Comparison of ENCODE assay signal across 9 cellular contexts in genomic region chr3:45123030-45123429, GRCh38. TPM values are rescaled to one million over a fixed set of nuclear protein-coding genes. Genes with fewer than 3 reads are reported as not detected.
DNase-seq lines count a peak whose midpoint lies in the region; ATAC-seq and TF ChIP-seq lines count a peak whose summit lies in the region.
"Had no signal": no experiment of that assay in that cellular context is flagged by ENCODE, and none has a peak within 500 bp of the region (broad histone marks: within the 10 kb centered on the region; RNA-seq: fewer than 3 reads in every experiment).

No MANE protein-coding gene starts in this region.

- 36 to 38% methylated on average over 4 to 5 of the region's 5 CpGs for WGBS in transverse colon (ENCODE audit: low coverage in 1 of 2), 2 donors

- H3K9me3 Mint-ChIP-seq in MCF 10A (ENCODE audit: unreplicated experiment) = no peaks in the 10 kb centered on the region
- H3K9me3 Mint-ChIP-seq in stimulated activated memory B cell treated with anti-CD40 and anti-IgM and Interleukin-4, amounts not matched to agents 10 μg/mL and 1 μg/mL and 100 μg/mL, for 72 hours = no peaks in the 10 kb centered on the region
- H3K9me3 Mint-ChIP-seq: CD4-positive, CD25-positive, alpha-beta regulatory T cell had no signal

- peaks cover 14% of the 10 kb centered on the region for H3K36me3 Mint-ChIP-seq in MCF 10A (ENCODE audit: insufficient read depth, unreplicated experiment)
- no peaks in the 10 kb centered on the region for H3K36me3 Mint-ChIP-seq in stimulated activated memory B cell treated with anti-CD40 and anti-IgM and Interleukin-4, amounts not matched to agents 10 μg/mL and 1 μg/mL and 100 μg/mL, for 72 hours

- peaks cover 64% of the 10 kb centered on the region for H3K4me1 Mint-ChIP-seq in MCF 10A (ENCODE audit: insufficient read depth, unreplicated experiment)
- H3K4me1 Mint-ChIP-seq in stimulated activated memory B cell treated with anti-CD40 and anti-IgM and Interleukin-4, amounts not matched to agents 10 μg/mL and 1 μg/mL and 100 μg/mL, for 72 hours = no peaks in the 10 kb centered on the region

- H3K27ac Mint-ChIP-seq in MCF 10A (ENCODE audit: low read depth, unreplicated experiment) = peak overlapping the region; percentile 80
- no peak overlapping the region for H3K27ac Mint-ChIP-seq in stimulated activated memory B cell treated with anti-CD40 and anti-IgM and Interleukin-4, amounts not matched to agents 10 μg/mL and 1 μg/mL and 100 μg/mL, for 72 hours

- H3K4me3 Mint-ChIP-seq in MCF 10A (ENCODE audit: unreplicated experiment) = peak overlapping the region; percentile 19
- H3K4me3 Mint-ChIP-seq in stimulated activated memory B cell treated with anti-CD40 and anti-IgM and Interleukin-4, amounts not matched to agents 10 μg/mL and 1 μg/mL and 100 μg/mL, for 72 hours = no peak overlapping the region
- H3K4me3 Mint-ChIP-seq: CD4-positive, CD25-positive, alpha-beta regulatory T cell had no signal

- H3K9me3 ChIP-seq in breast epithelium = no peaks in the 10 kb centered on the region
- H3K9me3 ChIP-seq in transverse colon = no peaks in the 10 kb centered on the region

- DNase-seq in MCF 10A (ENCODE audit: unreplicated experiment) = peak; percentile 91
- no peak for DNase-seq in breast epithelium (ENCODE audit: low spot score in 2 of 2)
- peak; percentile 49 for DNase-seq in HT-29 (ENCODE audit: low spot score)
- DNase-seq in dermis blood vessel endothelial cell = peak; percentile 23
- no peak for DNase-seq in transverse colon
- no peak for DNase-seq in stimulated activated CD4-positive, alpha-beta T cell treated with anti-CD3 and anti-CD28 coated beads, Interleukin-2, amount 100 ng/mL, for 24 hours
- DNase-seq in mucosa of gallbladder (ENCODE audit: low spot score) = no peak
- DNase-seq: CD4-positive, CD25-positive, alpha-beta regulatory T cell had no signal

- in situ Hi-C loops in transverse colon (cut with MboI; ENCODE audit: low pct_ligation_motif_present in 1 of 4, low pct_unique_long_range_greater_than_20kb in 1 of 4, low sequenced_read_pairs in 3 of 4) = no loop called here

- H3K27me3 Mint-ChIP-seq in MCF 10A (ENCODE audit: insufficient read depth, unreplicated experiment) = no peaks in the 10 kb centered on the region
- peaks cover 54% of the 10 kb centered on the region for H3K27me3 Mint-ChIP-seq in stimulated activated memory B cell treated with anti-CD40 and anti-IgM and Interleukin-4, amounts not matched to agents 10 μg/mL and 1 μg/mL and 100 μg/mL, for 72 hours

- no peak for TF ChIP-seq EP300 in transverse colon (IDR thresholded peaks at IDR 0.05; ENCODE audit: low read depth)

- no peaks in the 10 kb centered on the region for H3K27me3 ChIP-seq in breast epithelium
- H3K27me3 ChIP-seq in transverse colon = no peaks in the 10 kb centered on the region

- H3K27ac ChIP-seq in breast epithelium (no peak overlapping the region), transverse colon (peak overlapping the region; percentile 80 to 87 (median 80))

- ATAC-seq in stimulated activated memory B cell treated with anti-CD40 and anti-IgM and Interleukin-4, amounts not matched to agents 10 μg/mL and 1 μg/mL and 100 μg/mL, for 72 hours = no peak

- BruUV-seq in MCF 10A (replicated peaks; lab: Mats Ljungman, UMichigan) = no TSS peak

- intact Hi-C loops in MCF 10A (cut with micrococcal nuclease) (loop anchor here (1.0 to 5.0 kb wide), 7 partner anchors 23 to 236 kb away; partner anchors contain the start of gene CDCP1), breast epithelium (cut with DNase I; ENCODE audit: low total_unique reads) (no loop called here), transverse colon (cut with DNase I; ENCODE audit: low total_unique reads) (no loop called here)

- H3K4me1 ChIP-seq in breast epithelium = no peaks in the 10 kb centered on the region
- peaks cover 13 to 96% (median 69%) of the 10 kb centered on the region in 4 donors for H3K4me1 ChIP-seq in transverse colon

- TF ChIP-seq POLR2A in breast epithelium (IDR thresholded peaks at IDR 0.05) (no peak), transverse colon (IDR thresholded peaks at IDR 0.05) (no peak)

- no peaks in the 10 kb centered on the region for H3K36me3 ChIP-seq in breast epithelium
- no peaks in the 10 kb centered on the region for H3K36me3 ChIP-seq in transverse colon

- CTCF ChIA-PET in MCF 10A (lab: Yijun Ruan, JAX) = interaction anchor here (0.6 to 4.1 kb wide), 7 partner anchors 16 to 129 kb away, joined by 3 to 30 read pairs (median 8); partner anchors contain the start of gene CDCP1

- TF ChIP-seq CTCF in MCF 10A (IDR thresholded peaks at IDR 0.05; ENCODE audit: unreplicated experiment) (no peak), breast epithelium (IDR thresholded peaks at IDR 0.05) (no peak), transverse colon (IDR thresholded peaks at IDR 0.05) (no peak)

- H3K4me3 ChIP-seq in breast epithelium (no peak overlapping the region), transverse colon (no peak overlapping the region)

- POLR2A ChIA-PET in MCF 10A (lab: Yijun Ruan, JAX) = interaction anchor here (0.6 to 12.0 kb wide), 24 partner anchors 9 to 156 kb away, joined by 3 to 192 read pairs (median 5); partner anchors contain the start of gene CDCP1

RNA-seq across cellular contexts. Expression of gene CDCP1, which starts 23.1 kb away (rescaled TPM):
- 180 and 208 TPM in 2 replicates for total RNA-seq in MCF 10A (2022)
- total RNA-seq in breast epithelium = 10 to 100 TPM in 1 of 3 donors, 1 to 10 TPM in 2; 1.9 to 11.3 (median 8.5) TPM
- 13.6 and 15.6 TPM in 2 replicates for total RNA-seq in HT-29 (2014; rRNA removed; shearing (Covaris generic))
- 0.09 and 0.17 TPM in 2 replicates for total RNA-seq in dermis blood vessel endothelial cell
- 10 to 100 TPM; 41.6 to 64.6 (median 53.4) TPM for total RNA-seq in transverse colon
- total RNA-seq in mucosa of gallbladder = 42.4 TPM

Comparison
In these comparisons a context has a peak if more than half of its experiments do, and no peak if none do; other contexts are left out.
1. DNase-seq: peak in MCF 10A (single experiment), HT-29 (single experiment) and dermis blood vessel endothelial cell (single experiment); none in breast epithelium (0 of 2), transverse colon (single experiment), stimulated activated CD4-positive, alpha-beta T cell treated with anti-CD3 and anti-CD28 coated beads, Interleukin-2, amount 100 ng/mL, for 24 hours (0 of 2) and mucosa of gallbladder (single experiment).
2. H3K27ac ChIP-seq: peak in transverse colon (4 of 4); none in breast epithelium (0 of 2).